In genomic region chr9:133118179-133118520, GRCh38 we compare ENCODE assay signal across 19 cellular contexts. TPM values are rescaled to one million over a fixed set of nuclear protein-coding genes. Genes with fewer than 3 reads are reported as not detected.
A peak's percentile ranks its signal among the peaks of the same experiment; 100 is the strongest.
DNase-seq lines count a peak whose midpoint lies in the region; ATAC-seq and TF ChIP-seq lines count a peak whose summit lies in the region.
"Had no signal": no experiment of that assay in that cellular context is flagged by ENCODE, and none has a peak within 500 bp of the region (broad histone marks: within the 10 kb centered on the region; RNA-seq: fewer than 3 reads in every experiment).

No MANE protein-coding gene starts in this region.

- peak overlapping the region; percentile 67 for H3K4me3 Mint-ChIP-seq in natural killer cell

- 61% methylated on average over 2 of the region's 3 CpGs for WGBS in SK-N-SH (ENCODE audit: low lambda C conversion rate)

- H3K4me2 ChIP-seq in SK-N-SH: no peak overlapping the region

- H3K27ac ChIP-seq in SK-N-SH (ENCODE audit: low read depth in 2 of 2, low read length in 1 of 2) (peak overlapping the region; percentile 32 to 99; a peak in 3 of 4 replicates), breast epithelium (peak overlapping the region; percentile 94 to 98), temporal lobe (ENCODE audit: low read depth, low read length) (peak overlapping the region; percentile 97)
- H3K27ac ChIP-seq: 22Rv1 had no signal

- intact Hi-C loops in breast epithelium (cut with DNase I; ENCODE audit: low total_unique reads) (no loop called here), natural killer cell (cut with micrococcal nuclease) (no loop called here)

- H3F3A ChIP-seq in SK-N-SH (replicated peaks; ENCODE audit: insufficient read depth): peaks cover 16% of the 10 kb centered on the region

- no peaks in the 10 kb centered on the region for H3K36me3 Mint-ChIP-seq in natural killer cell
- H3K36me3 Mint-ChIP-seq: naive thymus-derived CD8-positive, alpha-beta T cell had no signal

- H3K79me2 ChIP-seq in SK-N-SH (ENCODE audit: insufficient read depth): peaks cover 29% of the 10 kb centered on the region

- H3K9ac ChIP-seq in SK-N-SH: no peak overlapping the region

- DNase-seq in SK-N-SH (no peak), breast epithelium (ENCODE audit: low spot score in 2 of 2) (no peak), natural killer cell (no peak), KG1 (lab: John Stamatoyannopoulos, UW) (no peak), ACHN (no peak)
- DNase-seq: activated CD8-positive, alpha-beta memory T cell treated with anti-CD3 and anti-CD28 coated beads, Interleukin-2, amount 50 U/mL, for 48 hours; NCI-H2107; NCI-H82; stimulated activated CD4-positive, alpha-beta T cell treated with anti-CD3 and anti-CD28 coated beads, Interleukin-4, amount 100 ng/mL, for 24 hours had no signal

- no peaks in the 10 kb centered on the region for H3K27me3 ChIP-seq in SK-N-SH (ENCODE audit: insufficient read depth)
- no peaks in the 10 kb centered on the region for H3K27me3 ChIP-seq in breast epithelium
- H3K27me3 ChIP-seq: Peyer's patch had no signal

- H3K36me3 ChIP-seq in SK-N-SH (replicated peaks in 1 of 2; ENCODE audit: control insufficient read depth in 1 of 2, insufficient read depth in 2 of 2, low read length in 1 of 2) (peaks cover 0 to 5% of the 10 kb centered on the region in 2 experiments), breast epithelium (no peaks in the 10 kb centered on the region)
- H3K36me3 ChIP-seq: Peyer's patch had no signal

- POLR2A ChIA-PET in SK-N-SH (lab: Yijun Ruan, JAX): interaction anchor here (0.8 to 4.6 kb wide), 5 partner anchors 15 to 30 kb away, joined by 3 to 51 read pairs (median 5); no protein-coding TSS in a partner anchor

- no peaks in the 10 kb centered on the region for H3K9me2 ChIP-seq in SK-N-SH

- H3K27me3 Mint-ChIP-seq in natural killer cell (ENCODE audit: low read depth in 2 of 2): no peaks in the 10 kb centered on the region
- H3K27me3 Mint-ChIP-seq: naive thymus-derived CD8-positive, alpha-beta T cell had no signal

- H3K4me3 ChIP-seq in SK-N-SH (ENCODE audit: low read depth in 2 of 2, low read length in 1 of 2) (peak overlapping the region in 1 of 2 experiments; percentile 71; a peak in 1 of 4 replicates), breast epithelium (peak overlapping the region in 1 of 3 donors; percentile 97)

- in situ Hi-C loops in ACHN (cut with HindIII; ENCODE audit: low pct_ligation_motif_present, low pct_unique_long_range_greater_than_20kb, low sequenced_read_pairs): no loop called here

- ATAC-seq in SK-N-SH treated with all-trans-retinoic acid at 6 μM for 48 hours (no peak), natural killer cell (no peak), GM18519 (IDR thresholded peaks at IDR 0.05; ENCODE audit: low FRiP score, unreplicated experiment) (no peak)
- ATAC-seq: activated CD4-positive, CD25-positive, alpha-beta regulatory T cell treated with anti-CD3 and anti-CD28 coated beads, Interleukin-2, amount 50 U/mL, for 24 hours; HCT116; naive thymus-derived CD8-positive, alpha-beta T cell; right cardiac atrium had no signal

- CTCF ChIA-PET in SK-N-SH (lab: Yijun Ruan, JAX): interaction anchor here (1.1 to 30.3 kb wide), 7 partner anchors 9 to 96 kb away, joined by 3 to 810 read pairs (median 23); partner anchors contain the start of gene GTF3C5

- H3K27ac Mint-ChIP-seq in natural killer cell: peak overlapping the region; percentile 80 to 97

- no peak overlapping the region for H2AFZ ChIP-seq in SK-N-SH (ENCODE audit: low read depth)

- H3K9me3 ChIP-seq in SK-N-SH (no peaks in the 10 kb centered on the region), breast epithelium (no peaks in the 10 kb centered on the region)
- H3K9me3 ChIP-seq: Peyer's patch had no signal

- TF ChIP-seq RAD21 in SK-N-SH (IDR thresholded peaks at IDR 0.05; ENCODE audit: low read length): no peak

- H3K4me1 Mint-ChIP-seq in natural killer cell: peaks cover 51 to 64% of the 10 kb centered on the region in 2 donors

- no peak for TF ChIP-seq POLR2A in breast epithelium (IDR thresholded peaks at IDR 0.05)

- H3K9me3 Mint-ChIP-seq in natural killer cell: no peaks in the 10 kb centered on the region
- H3K9me3 Mint-ChIP-seq: naive thymus-derived CD8-positive, alpha-beta T cell had no signal

- peaks cover 67% of the 10 kb centered on the region for H4K20me1 ChIP-seq in SK-N-SH (ENCODE audit: insufficient read depth)

- H3K4me1 ChIP-seq in SK-N-SH (ENCODE audit: control insufficient read depth in 1 of 2, insufficient read depth in 2 of 2, low read depth in 1 of 2, low read length in 1 of 2) (peaks cover 22 to 84% of the 10 kb centered on the region in 2 experiments), breast epithelium (peaks cover 48 to 59% of the 10 kb centered on the region in 2 donors)

- TF ChIP-seq CTCF in SK-N-SH (IDR thresholded peaks at IDR 0.05): no peak
- no peak for TF ChIP-seq CTCF in breast epithelium (IDR thresholded peaks at IDR 0.05)
- TF ChIP-seq CTCF in natural killer cell (IDR thresholded peaks at IDR 0.05): no peak

- no peak for TF ChIP-seq EP300 in SK-N-SH (IDR thresholded peaks at IDR 0.05; ENCODE audit: borderline replicate concordance in 1 of 2, low read depth in 1 of 2, low read length in 1 of 2)

TF ChIP-seq in SK-N-SH, 30 proteins besides CTCF, POLR2A, EP300 and RAD21:
- TF ChIP-seq USF2 (IDR thresholded peaks at IDR 0.05; ENCODE audit: borderline replicate concordance, low read depth, low read length): no peak

TF ChIP-seq in SK-N-SH treated with all-trans-retinoic acid at 6 μM for 48 hours, 23 proteins besides CTCF, POLR2A, EP300 and RAD21:
- no peak for TF ChIP-seq PPARA (CRISPR knock-in tag; IDR thresholded peaks at IDR 0.05; ENCODE audit: borderline replicate concordance)
- no peak for TF ChIP-seq GLIS3 (CRISPR knock-in tag; IDR thresholded peaks at IDR 0.05)
- TF ChIP-seq ARNTL (CRISPR knock-in tag; IDR thresholded peaks at IDR 0.05; ENCODE audit: borderline replicate concordance, low read depth): no peak

RNA-seq across cellular contexts. Expression of gene RALGDS, which starts 2.9 kb away (rescaled TPM):
- 64.1 and 64.7 TPM in 2 replicates for polyA plus RNA-seq in SK-N-SH (2012; rRNA removed)
- 29.8 and 47.9 TPM in 2 replicates for polyA plus RNA-seq in SK-N-SH (2012; cell fraction: cytosol; rRNA removed)
- polyA plus RNA-seq in SK-N-SH (2012; cell fraction: nucleus; rRNA removed): 152 and 169 TPM in 2 replicates
- total RNA-seq in breast epithelium: 10 to 100 TPM; 52.0 to 94.1 (median 79.3) TPM
- 100 to 1,000 TPM; 206 to 250 (median 208) TPM for total RNA-seq in natural killer cell
- total RNA-seq in temporal lobe: 92.0 TPM

RNA-seq across cellular contexts. Expression of gene GBGT1, which starts 45.6 kb away (rescaled TPM):
- polyA plus RNA-seq in SK-N-SH (2012; rRNA removed): 0.45 and 0.51 TPM in 2 replicates
- polyA plus RNA-seq in SK-N-SH (2012; cell fraction: cytosol; rRNA removed): 0.22 and 0.30 TPM in 2 replicates
- polyA plus RNA-seq in SK-N-SH (2012; cell fraction: nucleus; rRNA removed): 1.1 and 1.7 TPM in 2 replicates
- total RNA-seq in breast epithelium: 10 to 100 TPM; 14.8 to 21.3 (median 15.0) TPM
- 1 to 10 TPM; 1.4 to 2.2 (median 1.7) TPM for total RNA-seq in natural killer cell
- 1.5 TPM for total RNA-seq in temporal lobe
- total RNA-seq: G401 had no signal
- polyA plus RNA-seq: naive thymus-derived CD8-positive, alpha-beta T cell had no signal

RNA-seq across cellular contexts. Expression of gene CEL, which starts 56.4 kb away (rescaled TPM):
- polyA plus RNA-seq in SK-N-SH (2012; rRNA removed): 0.75 and 0.87 TPM in 2 replicates
- 0.24 and 0.35 TPM in 2 replicates for polyA plus RNA-seq in SK-N-SH (2012; cell fraction: cytosol; rRNA removed)
- 6.3 and 7.8 TPM in 2 replicates for polyA plus RNA-seq in SK-N-SH (2012; cell fraction: nucleus; rRNA removed)
- total RNA-seq in breast epithelium: under 1 TPM; 0.29 to 0.98 (median 0.32) TPM
- under 1 TPM; 0.18 to 0.68 (median 0.42) TPM for total RNA-seq in natural killer cell
- 0.49 TPM for total RNA-seq in temporal lobe
- polyA plus RNA-seq: naive thymus-derived CD8-positive, alpha-beta T cell had no signal
